1 cellular context compared by ENCODE assay signal in the genomic region with DNA sequence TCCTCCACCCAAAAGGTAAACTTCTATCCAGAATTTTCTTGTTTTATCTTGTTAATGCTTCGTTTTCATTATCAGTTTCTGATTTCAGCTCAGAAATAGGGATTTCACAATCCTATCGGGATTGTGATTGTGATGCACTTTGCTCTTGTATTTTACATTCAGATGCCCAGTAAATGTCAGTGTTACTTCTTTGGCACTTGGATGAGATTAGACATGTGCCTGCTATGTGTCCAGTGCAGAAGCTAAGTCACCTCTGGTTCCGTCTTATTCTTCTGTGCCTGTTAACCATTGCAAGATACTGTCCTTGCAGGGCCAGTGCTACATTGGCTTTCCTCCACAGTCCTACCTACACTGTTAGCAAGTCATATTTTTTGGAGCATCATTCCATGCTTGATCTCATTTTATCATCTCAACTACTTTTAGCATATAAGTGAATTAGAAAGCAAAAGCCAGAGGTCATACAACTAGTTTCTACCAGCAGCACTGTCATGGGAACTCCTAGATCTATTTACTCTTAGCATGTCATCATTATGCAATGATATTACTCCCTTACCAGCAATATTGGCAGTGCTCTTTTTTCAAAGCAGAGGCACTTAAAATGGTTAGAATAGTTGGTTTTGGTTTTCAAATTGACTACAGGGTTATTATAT.
TF ChIP-seq lines count a peak whose summit lies in the region.

No MANE protein-coding gene starts in this region.

TF ChIP-seq in K562, 482 proteins besides CTCF, POLR2A, EP300 and RAD21:
- TF ChIP-seq CC2D1A (IDR thresholded peaks at IDR 0.05) (no peak), ZNF121 (CRISPR knock-in tag; conservative IDR thresholded peaks at IDR 0.05) (no peak), JUN (IDR thresholded peaks at IDR 0.05; ENCODE audit: borderline replicate concordance, low read depth, low read length) (no peak), JUN (CRISPR knock-in tag; IDR thresholded peaks at IDR 0.05; ENCODE audit: borderline replicate concordance) (no peak), CEBPB (tag; IDR thresholded peaks at IDR 0.05) (peak; percentile 53), HMG20B (CRISPR knock-in tag; IDR thresholded peaks at IDR 0.05) (no peak), BRD4 (IDR thresholded peaks at IDR 0.05) (no peak)
- TF ChIP-seq, protein P1, sequence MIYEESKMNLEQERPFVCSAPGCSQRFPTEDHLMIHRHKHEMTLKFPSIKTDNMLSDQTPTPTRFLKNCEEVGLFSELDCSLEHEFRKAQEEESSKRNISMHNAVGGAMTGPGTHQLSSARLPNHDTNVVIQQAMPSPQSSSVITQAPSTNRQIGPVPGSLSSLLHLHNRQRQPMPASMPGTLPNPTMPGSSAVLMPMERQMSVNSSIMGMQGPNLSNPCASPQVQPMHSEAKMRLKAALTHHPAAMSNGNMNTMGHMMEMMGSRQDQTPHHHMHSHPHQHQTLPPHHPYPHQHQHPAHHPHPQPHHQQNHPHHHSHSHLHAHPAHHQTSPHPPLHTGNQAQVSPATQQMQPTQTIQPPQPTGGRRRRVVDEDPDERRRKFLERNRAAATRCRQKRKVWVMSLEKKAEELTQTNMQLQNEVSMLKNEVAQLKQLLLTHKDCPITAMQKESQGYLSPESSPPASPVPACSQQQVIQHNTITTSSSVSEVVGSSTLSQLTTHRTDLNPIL (CRISPR knock-in tag; IDR thresholded peaks at IDR 0.05): no peak
- TF ChIP-seq, protein P2, sequence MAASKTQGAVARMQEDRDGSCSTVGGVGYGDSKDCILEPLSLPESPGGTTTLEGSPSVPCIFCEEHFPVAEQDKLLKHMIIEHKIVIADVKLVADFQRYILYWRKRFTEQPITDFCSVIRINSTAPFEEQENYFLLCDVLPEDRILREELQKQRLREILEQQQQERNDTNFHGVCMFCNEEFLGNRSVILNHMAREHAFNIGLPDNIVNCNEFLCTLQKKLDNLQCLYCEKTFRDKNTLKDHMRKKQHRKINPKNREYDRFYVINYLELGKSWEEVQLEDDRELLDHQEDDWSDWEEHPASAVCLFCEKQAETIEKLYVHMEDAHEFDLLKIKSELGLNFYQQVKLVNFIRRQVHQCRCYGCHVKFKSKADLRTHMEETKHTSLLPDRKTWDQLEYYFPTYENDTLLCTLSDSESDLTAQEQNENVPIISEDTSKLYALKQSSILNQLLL (CRISPR knock-in tag; IDR thresholded peaks at IDR 0.05; ENCODE audit: borderline replicate concordance): peak; percentile 54; the same call in 1 of the 2 replicates
